20 cellular contexts compared by ENCODE assay signal in the genomic region with DNA sequence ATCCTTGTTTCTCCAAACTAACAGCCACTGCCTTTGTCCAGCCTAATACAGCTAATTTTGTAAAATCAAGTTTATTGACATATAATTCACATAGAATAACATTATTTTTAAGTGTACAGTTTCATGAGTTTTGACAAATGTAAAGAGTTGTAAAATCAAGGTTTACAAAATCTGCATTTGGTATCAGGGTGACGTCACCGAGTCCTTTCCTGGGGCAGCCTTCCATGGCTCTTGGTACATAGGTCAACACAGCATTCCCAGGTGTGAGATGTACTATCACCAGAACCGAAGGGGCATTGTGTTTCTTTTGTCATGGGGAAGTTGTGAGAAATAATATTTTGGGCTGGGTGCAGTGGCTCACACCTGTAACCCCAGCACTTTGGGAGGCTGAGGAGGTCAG.
"Had no signal": no experiment of that assay in that cellular context is flagged by ENCODE, and none has a peak within 500 bp of the region (broad histone marks: within the 10 kb centered on the region; RNA-seq: fewer than 3 reads in every experiment).

No MANE protein-coding gene starts in this region.

- H3K27ac ChIP-seq: SJSA1, SK-N-MC had no signal

- H3K4me3 ChIP-seq: MG63, SJSA1, SK-N-MC had no signal

- H3K4me1 ChIP-seq: SJSA1 had no signal

- H3K36me3 ChIP-seq: MG63, SJSA1 had no signal

- H3K27me3 ChIP-seq: MG63, SJSA1 had no signal

- H3K9me3 ChIP-seq: MG63, SJSA1 had no signal

- DNase-seq: Karpas-422, KG1, MG63, NCI-H1092 treated with DMSO at 0.1 percent for 48 hours, NCI-H1436, NCI-H187, NCI-H2029, NCI-H2081 treated with DMSO at 0.1 percent for 48 hours, NCI-H2171, NCI-H226, NCI-H446, NCI-H510A, NCI-H524 treated with DMSO at 0.1 percent for 48 hours, NCI-H69, NCI-H774, Right ventricle myocardium superior, RPMI8226, SIG-M5 had no signal
